9 cellular contexts compared by ENCODE assay signal in genomic region chr16:86664518-86665318, GRCh38.
A peak's percentile ranks its signal among the peaks of the same experiment; 100 is the strongest.
DNase-seq lines count a peak whose midpoint lies in the region; ATAC-seq and TF ChIP-seq lines count a peak whose summit lies in the region.
"Had no signal": no experiment of that assay in that cellular context is flagged by ENCODE, and none has a peak within 500 bp of the region (broad histone marks: within the 10 kb centered on the region; RNA-seq: fewer than 3 reads in every experiment).

No MANE protein-coding gene starts in this region.

- H3K27ac ChIP-seq in DND-41 (ENCODE audit: low read length) (no peak overlapping the region), mucosa of rectum (ENCODE audit: low read depth in 2 of 2, low read length in 2 of 2) (peak overlapping the region; percentile 78 to 84)
- H3K27ac ChIP-seq: right lobe of liver had no signal

- no peaks in the 10 kb centered on the region for H3K79me2 ChIP-seq in DND-41 (ENCODE audit: insufficient read depth, low read length)

- no peak overlapping the region for H3K9ac ChIP-seq in DND-41 (ENCODE audit: low read depth, low read length)
- H3K9ac ChIP-seq in mucosa of rectum (ENCODE audit: low read depth in 1 of 2, low read length in 2 of 2): no peak overlapping the region

- no peaks in the 10 kb centered on the region for H3K9me3 ChIP-seq in DND-41 (ENCODE audit: insufficient read depth, low read length, severe bottlenecking)
- no peaks in the 10 kb centered on the region for H3K9me3 ChIP-seq in mucosa of rectum (ENCODE audit: control insufficient read depth in 2 of 2, low read length in 2 of 2)
- H3K9me3 ChIP-seq in BE2C: no peaks in the 10 kb centered on the region
- H3K9me3 ChIP-seq: right lobe of liver had no signal

- H3K36me3 ChIP-seq in DND-41 (ENCODE audit: insufficient read depth, low read length) (no peaks in the 10 kb centered on the region), mucosa of rectum (ENCODE audit: control insufficient read depth in 2 of 2, insufficient read depth in 2 of 2, low read length in 2 of 2) (no peaks in the 10 kb centered on the region), BE2C (no peaks in the 10 kb centered on the region)
- H3K36me3 ChIP-seq: right lobe of liver had no signal

- no peaks in the 10 kb centered on the region for H4K20me1 ChIP-seq in DND-41 (ENCODE audit: insufficient read depth, low read length)

- no peak overlapping the region for H3K4me2 ChIP-seq in DND-41 (ENCODE audit: insufficient read depth, low read length)

- H3K4me3 ChIP-seq in DND-41 (ENCODE audit: low read depth in 1 of 2, low read length in 2 of 2) (no peak overlapping the region), mucosa of rectum (ENCODE audit: low read length in 2 of 2) (peak overlapping the region in 1 of 2 donors; percentile 48), BE2C (ENCODE audit: low read depth, low read length) (no peak overlapping the region)
- H3K4me3 ChIP-seq: right lobe of liver had no signal

- H3K4me1 ChIP-seq in DND-41 (ENCODE audit: insufficient read depth, low read length): peaks cover 9% of the 10 kb centered on the region
- peaks cover 2 to 10% of the 10 kb centered on the region in 2 donors for H3K4me1 ChIP-seq in mucosa of rectum (ENCODE audit: control insufficient read depth in 2 of 2, insufficient read depth in 2 of 2, low read length in 2 of 2)
- no peaks in the 10 kb centered on the region for H3K4me1 ChIP-seq in BE2C
- H3K4me1 ChIP-seq: right lobe of liver had no signal

- TF ChIP-seq CTCF in DND-41 (IDR thresholded peaks at IDR 0.05; ENCODE audit: borderline replicate concordance, extremely low read depth, low read length, poor library complexity, severe bottlenecking) (no peak), BE2C (IDR thresholded peaks at IDR 0.05; ENCODE audit: low read depth, low read length) (no peak)

- ATAC-seq in DND-41 (ENCODE audit: insufficient read depth, low read depth) (peak; percentile 77), GM21529 (IDR thresholded peaks at IDR 0.05; ENCODE audit: unreplicated experiment) (peak; percentile 71)

- H3K27me3 ChIP-seq in DND-41 (ENCODE audit: insufficient read depth, low read length, poor library complexity): peaks cover 11% of the 10 kb centered on the region
- peaks cover 0 to 6% of the 10 kb centered on the region in 2 donors for H3K27me3 ChIP-seq in mucosa of rectum (ENCODE audit: control insufficient read depth in 2 of 2, insufficient read depth in 2 of 2, low read length in 2 of 2)
- peaks cover 9% of the 10 kb centered on the region for H3K27me3 ChIP-seq in BE2C
- H3K27me3 ChIP-seq: right lobe of liver had no signal

- H2AFZ ChIP-seq in DND-41 (ENCODE audit: low read depth, low read length): no peak overlapping the region

- peak; percentile 51 for DNase-seq in DND-41
- DNase-seq in LoVo (ENCODE audit: low spot score): peak; percentile 95
- peak; percentile 29 for DNase-seq in activated naive CD4-positive, alpha-beta T cell treated with anti-CD3 and anti-CD28 coated beads, Interleukin-2, amount 50 U/mL, for 16 hours
- DNase-seq in BE2C: no peak
- no peak for DNase-seq in DMS79 treated with DMSO at 0.1 percent for 48 hours (lab: John Stamatoyannopoulos, UW)
- no peak for DNase-seq in NCI-H524 treated with DMSO at 0.1 percent for 48 hours (lab: John Stamatoyannopoulos, UW)
- DNase-seq: right lobe of liver had no signal

Comparison
In these comparisons a context has a peak if more than half of its experiments do, and no peak if none do; other contexts are left out.
1. DNase-seq: peak in DND-41 (single experiment), LoVo (single experiment) and activated naive CD4-positive, alpha-beta T cell treated with anti-CD3 and anti-CD28 coated beads, Interleukin-2, amount 50 U/mL, for 16 hours (single experiment); none in BE2C (single experiment), DMS79 treated with DMSO at 0.1 percent for 48 hours (single experiment) and NCI-H524 treated with DMSO at 0.1 percent for 48 hours (single experiment).